ENCODE assay signal across 6 cellular contexts in the genomic region with DNA sequence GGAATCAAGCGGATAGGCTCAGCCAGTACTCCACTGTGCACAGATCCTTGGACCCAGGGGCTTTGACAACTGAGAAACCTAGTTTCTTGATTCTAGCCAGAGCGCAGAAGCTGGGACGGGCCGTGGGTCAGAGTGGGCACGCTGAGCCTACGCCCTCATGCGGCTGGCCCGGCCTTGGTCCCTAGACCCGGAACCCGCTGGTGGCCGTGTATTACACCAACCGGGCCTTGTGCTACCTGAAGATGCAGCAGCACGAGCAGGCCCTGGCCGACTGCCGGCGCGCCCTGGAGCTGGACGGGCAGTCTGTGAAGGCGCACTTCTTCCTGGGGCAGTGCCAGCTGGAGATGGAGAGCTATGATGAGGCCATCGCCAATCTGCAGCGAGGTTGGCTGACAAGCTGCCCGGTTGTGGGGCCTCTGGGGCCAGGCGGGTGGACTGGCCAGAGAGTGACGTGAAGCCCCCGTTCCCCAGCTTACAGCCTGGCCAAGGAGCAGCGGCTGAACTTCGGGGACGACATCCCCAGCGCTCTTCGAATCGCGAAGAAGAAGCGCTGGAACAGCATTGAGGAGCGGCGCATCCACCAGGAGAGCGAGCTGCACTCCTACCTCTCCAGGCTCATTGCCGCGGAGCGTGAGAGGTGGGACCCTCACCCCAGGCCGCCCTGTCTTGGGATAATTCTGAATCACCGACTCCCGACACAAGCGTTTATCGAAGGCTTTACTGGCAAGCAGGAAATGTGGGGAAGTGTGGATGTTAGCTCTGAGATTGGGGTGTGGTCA. TPM values are rescaled to one million over a fixed set of nuclear protein-coding genes. Genes with fewer than 3 reads are reported as not detected.
DNase-seq lines count a peak whose midpoint lies in the region; ATAC-seq and TF ChIP-seq lines count a peak whose summit lies in the region.

No MANE protein-coding gene starts in this region.

- BruUV-seq in HCT116 (replicated peaks; lab: Mats Ljungman, UMichigan): no TSS peak

- H3K4me1 ChIP-seq in HCT116 (ENCODE audit: control insufficient read depth in 1 of 2, insufficient read depth in 2 of 2, low read length in 2 of 2): peaks cover 13 to 54% of the 10 kb centered on the region in 2 experiments

- H3K27me3 ChIP-seq in HCT116 (ENCODE audit: insufficient read depth, low read length): no peaks in the 10 kb centered on the region

- RAD21 ChIA-PET in HCT116 (lab: Charles Lee; ENCODE audit: low non-redundant PET in 1 of 2, low total read pairs in 2 of 2, uncharacterized antibody in 2 of 2, unreplicated experiment in 2 of 2): no interaction called here

- H3K36me3 Mint-ChIP-seq in T-helper 2 cell treated with Interferon-gamma antibody and Interleukin-4, amounts not matched to agents 5 μg/mL and 100 μg/mL, for 36 hours (ENCODE audit: low read depth): peaks cover 15% of the 10 kb centered on the region

- H3K27ac Mint-ChIP-seq in T-helper 2 cell treated with Interferon-gamma antibody and Interleukin-4, amounts not matched to agents 5 μg/mL and 100 μg/mL, for 36 hours: no peak overlapping the region

- H3K27ac ChIP-seq in HCT116 (ENCODE audit: low read depth, low read length): peak overlapping the region; percentile 98

- peaks cover 38% of the 10 kb centered on the region for H3K79me2 ChIP-seq in HCT116 (ENCODE audit: insufficient read depth, low read length)

- TF ChIP-seq CTCF in HCT116 (IDR thresholded peaks at IDR 0.05 in 2 of 3, conservative IDR thresholded peaks at IDR 0.05 in 1 of 3; ENCODE audit: borderline replicate concordance in 1 of 3, insufficient read depth in 1 of 3, low read depth in 2 of 3, low read length in 2 of 3): peak in 1 of 3 experiments; percentile 14; a peak in 2 of 6 replicates

- peak; percentile 5; the same call in 1 of the 2 replicates for ATAC-seq in HCT116

- POLR2A ChIA-PET in HCT116 (lab: Charles Lee): no interaction called here

- H3K4me1 Mint-ChIP-seq in T-helper 2 cell treated with Interferon-gamma antibody and Interleukin-4, amounts not matched to agents 5 μg/mL and 100 μg/mL, for 36 hours (ENCODE audit: low read depth): peaks cover 12% of the 10 kb centered on the region

- H3K9me3 ChIP-seq in HCT116 (ENCODE audit: control insufficient read depth in 1 of 2, insufficient read depth in 1 of 2, low read depth in 1 of 2, low read length in 2 of 2): no peaks in the 10 kb centered on the region

- H4K20me1 ChIP-seq in HCT116 (ENCODE audit: insufficient read depth): no peaks in the 10 kb centered on the region

- CTCF ChIA-PET in HCT116 (lab: Charles Lee): interaction anchor here (1.1 kb wide), 1 partner anchor 9 kb away, joined by 3 read pairs; the partner anchor contains the start of gene WDR24

- H2AFZ ChIP-seq in HCT116 (ENCODE audit: low read depth, low read length, poor library complexity, severe bottlenecking): no peak overlapping the region

- DNase-seq in HCT116 (ENCODE audit: low read depth, low spot score) (no peak), DMS153 (lab: John Stamatoyannopoulos, UW) (no peak), NCI-H748 (lab: John Stamatoyannopoulos, UW; ENCODE audit: unreplicated experiment) (no peak)
- no peak for DNase-seq in T-helper 2 cell treated with Interferon-gamma antibody and Interleukin-4, amounts not matched to agents 5 μg/mL and 100 μg/mL, for 36 hours (ENCODE audit: low spot score)
- no peak for DNase-seq in effector CD8-positive, alpha-beta T cell (lab: John Stamatoyannopoulos, UW)

- H3K9me2 ChIP-seq in HCT116 (ENCODE audit: insufficient read depth): no peaks in the 10 kb centered on the region

- peaks cover 0 to 26% of the 10 kb centered on the region in 2 experiments; a peak in 2 of 4 replicates for H3K36me3 ChIP-seq in HCT116 (ENCODE audit: control insufficient read depth in 1 of 2, insufficient read depth in 2 of 2, low read length in 2 of 2)

- intact Hi-C loops in HCT116 (cut with micrococcal nuclease): no loop called here

- no peak for TF ChIP-seq RAD21 in HCT116 (IDR thresholded peaks at IDR 0.05; ENCODE audit: low read depth)

- H3K27me3 Mint-ChIP-seq in T-helper 2 cell treated with Interferon-gamma antibody and Interleukin-4, amounts not matched to agents 5 μg/mL and 100 μg/mL, for 36 hours (ENCODE audit: low read depth): no peaks in the 10 kb centered on the region

- no peak for TF ChIP-seq POLR2A in HCT116 (IDR thresholded peaks at IDR 0.05; ENCODE audit: borderline replicate concordance, extremely low read depth, insufficient read depth, insufficient read length)

- H3K4me3 ChIP-seq in HCT116 (replicated peaks in 1 of 2; ENCODE audit: low read depth in 1 of 2, low read length in 2 of 2) (peak overlapping the region; percentile 66 to 90), iPS-11a (ENCODE audit: low read depth, low read length) (peak overlapping the region; percentile 74)

- no peaks in the 10 kb centered on the region for H3K9me3 Mint-ChIP-seq in T-helper 2 cell treated with Interferon-gamma antibody and Interleukin-4, amounts not matched to agents 5 μg/mL and 100 μg/mL, for 36 hours

- H3K4me2 ChIP-seq in HCT116 (ENCODE audit: low read length): peak overlapping the region; percentile 97

- peak overlapping the region; percentile 77 for H3K4me3 Mint-ChIP-seq in T-helper 2 cell treated with Interferon-gamma antibody and Interleukin-4, amounts not matched to agents 5 μg/mL and 100 μg/mL, for 36 hours

- H3K9ac ChIP-seq in HCT116 (ENCODE audit: low read length): peak overlapping the region; percentile 92

TF ChIP-seq in HCT116, 20 proteins besides CTCF, POLR2A, EP300 and RAD21 (continues in another document):
- TF ChIP-seq POLR2AphosphoS5 (IDR thresholded peaks at IDR 0.05; ENCODE audit: low read depth, low read length) (no peak; the same call in 1 of the 2 replicates), SIN3A (IDR thresholded peaks at IDR 0.05; ENCODE audit: low read depth) (no peak), ZNF274 (IDR thresholded peaks at IDR 0.05; ENCODE audit: low read depth, low read length) (no peak), YY1 (IDR thresholded peaks at IDR 0.05; ENCODE audit: extremely low read depth, insufficient replicate concordance, low read depth, low read length) (no peak), EZH2 (IDR thresholded peaks at IDR 0.05) (no peak), ZBTB33 (IDR thresholded peaks at IDR 0.05; ENCODE audit: extremely low read depth, insufficient replicate concordance, low read length) (no peak), ELF1 (IDR thresholded peaks at IDR 0.05; ENCODE audit: borderline replicate concordance, low read depth) (no peak), EZH2phosphoT487 (IDR thresholded peaks at IDR 0.05; ENCODE audit: borderline replicate concordance) (no peak), ATF3 (IDR thresholded peaks at IDR 0.05) (no peak), JUND (IDR thresholded peaks at IDR 0.05) (no peak), ZFX (IDR thresholded peaks at IDR 0.05) (no peak), FOSL1 (IDR thresholded peaks at IDR 0.05; ENCODE audit: low read depth) (no peak), TCF7L2 (IDR thresholded peaks at IDR 0.05; ENCODE audit: borderline replicate concordance, extremely low read depth, insufficient read depth, insufficient read length) (no peak), SRF (IDR thresholded peaks at IDR 0.05; ENCODE audit: low read depth) (no peak), CEBPB (IDR thresholded peaks at IDR 0.05; ENCODE audit: low read depth) (no peak), SP1 (IDR thresholded peaks at IDR 0.05; ENCODE audit: low read depth) (no peak), CBX3 (IDR thresholded peaks at IDR 0.05; ENCODE audit: low read depth) (no peak)
- TF ChIP-seq, protein P1, sequence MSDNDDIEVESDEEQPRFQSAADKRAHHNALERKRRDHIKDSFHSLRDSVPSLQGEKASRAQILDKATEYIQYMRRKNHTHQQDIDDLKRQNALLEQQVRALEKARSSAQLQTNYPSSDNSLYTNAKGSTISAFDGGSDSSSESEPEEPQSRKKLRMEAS (IDR thresholded peaks at IDR 0.05): no peak

RNA-seq across cellular contexts. Expression of gene STUB1, which starts 0.9 kb away (rescaled TPM):
- total RNA-seq in HCT116 (2021; ENCODE audit: unreplicated experiment): 111 TPM
- 85.9 and 95.7 TPM in 2 replicates for polyA plus RNA-seq in HCT116 (2012)

RNA-seq across cellular contexts. Expression of gene JMJD8, which starts 3.0 kb away (rescaled TPM):
- total RNA-seq in HCT116 (2021; ENCODE audit: unreplicated experiment): 121 TPM
- 96.6 and 97.3 TPM in 2 replicates for polyA plus RNA-seq in HCT116 (2012)

RNA-seq across cellular contexts. Expression of gene RHBDL1, which starts 5.7 kb away (rescaled TPM):
- 12.7 TPM for total RNA-seq in HCT116 (2021; ENCODE audit: unreplicated experiment)
- 8.9 and 10.5 TPM in 2 replicates for polyA plus RNA-seq in HCT116 (2012)

RNA-seq across cellular contexts. Expression of gene WDR24, which starts 9.0 kb away (rescaled TPM):
- 15.5 TPM for total RNA-seq in HCT116 (2021; ENCODE audit: unreplicated experiment)
- 12.1 and 15.0 TPM in 2 replicates for polyA plus RNA-seq in HCT116 (2012)

RNA-seq across cellular contexts. Expression of gene RHOT2, which starts 13.2 kb away (rescaled TPM):
- total RNA-seq in HCT116 (2021; ENCODE audit: unreplicated experiment): 98.5 TPM
- polyA plus RNA-seq in HCT116 (2012): 62.9 and 63.5 TPM in 2 replicates
